In genomic region chr5:112004867-112005532, GRCh38 we compare ENCODE assay signal across 9 cellular contexts.
DNase-seq lines count a peak whose midpoint lies in the region; ATAC-seq, FAIRE-seq and TF ChIP-seq lines count a peak whose summit lies in the region.
"Had no signal": no experiment of that assay in that cellular context is flagged by ENCODE, and none has a peak within 500 bp of the region (broad histone marks: within the 10 kb centered on the region; RNA-seq: fewer than 3 reads in every experiment).

No MANE protein-coding gene starts in this region.

- no peak overlapping the region for H3K4me3 ChIP-seq in GM23248
- no peak overlapping the region for H3K4me3 ChIP-seq in keratinocyte (ENCODE audit: control insufficient read depth in 2 of 3, extremely low read depth in 1 of 3, insufficient read depth in 2 of 3, low read depth in 1 of 3, low read length in 3 of 3)

- WGBS in GM23248 (ENCODE audit: low coverage in 1 of 2, low lambda C conversion rate in 2 of 2, missing lambda C conversion rate in 2 of 2), 2 experiments: 3 to 5% methylated on average over 1 of the region's 1 CpG

- H3K36me3 ChIP-seq in GM23248 (ENCODE audit: low read depth): no peaks in the 10 kb centered on the region
- no peaks in the 10 kb centered on the region for H3K36me3 ChIP-seq in keratinocyte (ENCODE audit: control insufficient read depth in 2 of 2, extremely low read depth in 1 of 2, insufficient read depth in 2 of 2, low read length in 2 of 2)

- DNase-seq in GM23248: peak; percentile 89
- peak; percentile 45 for DNase-seq in keratinocyte (ENCODE audit: low read depth, low spot score)
- DNase-seq in foreskin melanocyte: no peak
- no peak for DNase-seq in activated T-cell treated with anti-CD3 and anti-CD28 coated beads, Interleukin-2, amount 50 U/mL, for 48 hours
- DNase-seq in activated CD4-positive, alpha-beta T cell treated with anti-CD3 and anti-CD28 coated beads for 48 hours: no peak
- DNase-seq in NCI-H187 treated with DMSO at 0.1 percent for 48 hours (lab: John Stamatoyannopoulos, UW): no peak
- DNase-seq: activated CD4-positive, alpha-beta memory T cell treated with anti-CD3 and anti-CD28 coated beads for 36 hours had no signal

- H4K20me1 ChIP-seq in GM23248 (ENCODE audit: insufficient read depth) (no peaks in the 10 kb centered on the region), keratinocyte (ENCODE audit: control insufficient read depth, extremely low read depth, insufficient read depth, low read length) (no peaks in the 10 kb centered on the region)

- dilution Hi-C loops in keratinocyte (cut with MboI; ENCODE audit: extremely low pct_ligation_motif_present, low sequenced_read_pairs): no loop called here

- H3K9ac ChIP-seq in GM23248 (peak overlapping the region; percentile 67), keratinocyte (ENCODE audit: control insufficient read depth, extremely low read depth, insufficient read depth, low read length) (no peak overlapping the region)

- peaks cover 49% of the 10 kb centered on the region for H3F3A ChIP-seq in GM23248 (ENCODE audit: insufficient read depth)

- no peak for TF ChIP-seq CTCF in keratinocyte (optimal IDR thresholded peaks at IDR 0.05 in 1 of 3, IDR thresholded peaks at IDR 0.05 in 1 of 3, conservative IDR thresholded peaks at IDR 0.05 in 1 of 3; ENCODE audit: extremely low read depth in 1 of 3, insufficient read depth in 2 of 3, low read length in 3 of 3)

- no peaks in the 10 kb centered on the region for H3K9me1 ChIP-seq in keratinocyte (ENCODE audit: control insufficient read depth, extremely low read depth, insufficient read depth, low read length)

- in situ Hi-C loops in GM23248 (cut with MboI): no loop called here

- H3K27me3 ChIP-seq in GM23248 (replicated peaks; ENCODE audit: insufficient read depth) (no peaks in the 10 kb centered on the region), keratinocyte (ENCODE audit: control insufficient read depth, extremely low read depth, insufficient read depth, low read length) (no peaks in the 10 kb centered on the region)

- H3K4me2 ChIP-seq in GM23248 (ENCODE audit: unreplicated experiment) (peak overlapping the region; percentile 60), keratinocyte (ENCODE audit: control insufficient read depth, extremely low read depth, insufficient read depth, low read depth, low read length) (peak overlapping the region; percentile 12)

- H3K9me2 ChIP-seq in GM23248 (ENCODE audit: insufficient read depth): 0 out of 2 replicates have a peak, but pooled peaks cover 3% of the 10 kb centered on the region

- H3K79me2 ChIP-seq in GM23248 (ENCODE audit: insufficient read depth) (no peaks in the 10 kb centered on the region), keratinocyte (ENCODE audit: control insufficient read depth, insufficient read depth, low read length) (no peaks in the 10 kb centered on the region)

- peak; percentile 17 for FAIRE-seq in keratinocyte (lab: Jason Lieb, UNC)

- H3K27ac ChIP-seq in GM23248 (peak overlapping the region; percentile 95), keratinocyte (ENCODE audit: control insufficient read depth, insufficient read depth, low read length) (no peak overlapping the region)

- H3K4me1 ChIP-seq in GM23248 (ENCODE audit: insufficient read depth): peaks cover 56% of the 10 kb centered on the region
- peaks cover 20% of the 10 kb centered on the region for H3K4me1 ChIP-seq in keratinocyte (ENCODE audit: control insufficient read depth, extremely low read depth, insufficient read depth, low read length)

- H2AFZ ChIP-seq in GM23248: no peak overlapping the region
- no peak overlapping the region for H2AFZ ChIP-seq in keratinocyte (ENCODE audit: control insufficient read depth, low read length)

- ATAC-seq in GM18511 (IDR thresholded peaks at IDR 0.05; ENCODE audit: unreplicated experiment) (peak; percentile 88), HG03565 (IDR thresholded peaks at IDR 0.05; ENCODE audit: unreplicated experiment) (peak; percentile 85)

- H3K9me3 ChIP-seq in GM23248 (ENCODE audit: low read depth) (no peaks in the 10 kb centered on the region), keratinocyte (ENCODE audit: control insufficient read depth, low read depth, low read length) (no peaks in the 10 kb centered on the region)

Comparison
In these comparisons a context has a peak if more than half of its experiments do, and no peak if none do; other contexts are left out.
1. DNase-seq: peak in GM23248 (single experiment) and keratinocyte (single experiment); none in foreskin melanocyte (single experiment), activated T-cell treated with anti-CD3 and anti-CD28 coated beads, Interleukin-2, amount 50 U/mL, for 48 hours (0 of 2), activated CD4-positive, alpha-beta T cell treated with anti-CD3 and anti-CD28 coated beads for 48 hours (single experiment) and NCI-H187 treated with DMSO at 0.1 percent for 48 hours (single experiment).